29 cellular contexts compared by ENCODE assay signal in genomic region chr16:87343753-87344050, GRCh38.
DNase-seq lines count a peak whose midpoint lies in the region; ATAC-seq lines count a peak whose summit lies in the region.
"Had no signal": no experiment of that assay in that cellular context is flagged by ENCODE, and none has a peak within 500 bp of the region (broad histone marks: within the 10 kb centered on the region; RNA-seq: fewer than 3 reads in every experiment).

No MANE protein-coding gene starts in this region.

- H3K4me1 Mint-ChIP-seq in activated naive CD4-positive, alpha-beta T cell treated with anti-CD3 and anti-CD28 coated beads, Interleukin-2, amount 10 ng/mL, durations not matched to agents 7 days and 5 days = peaks cover 26% of the 10 kb centered on the region
- H3K4me1 Mint-ChIP-seq in central memory CD8-positive, alpha-beta T cell = peaks cover 17% of the 10 kb centered on the region

- H3K9me3 Mint-ChIP-seq in activated naive CD4-positive, alpha-beta T cell treated with anti-CD3 and anti-CD28 coated beads, Interleukin-2, amount 10 ng/mL, durations not matched to agents 7 days and 5 days = no peaks in the 10 kb centered on the region
- H3K9me3 Mint-ChIP-seq in central memory CD8-positive, alpha-beta T cell = no peaks in the 10 kb centered on the region
- H3K9me3 Mint-ChIP-seq: activated B cell treated with CpG ODN at 0.5 μM for 24 hours, neural crest cell had no signal

- H3K27ac Mint-ChIP-seq in activated naive CD4-positive, alpha-beta T cell treated with anti-CD3 and anti-CD28 coated beads, Interleukin-2, amount 10 ng/mL, durations not matched to agents 7 days and 5 days = peak overlapping the region; percentile 81
- peak overlapping the region; percentile 44 for H3K27ac Mint-ChIP-seq in central memory CD8-positive, alpha-beta T cell (ENCODE audit: low read depth)
- H3K27ac Mint-ChIP-seq: activated B cell treated with CpG ODN at 0.5 μM for 24 hours, CD14-positive monocyte had no signal

- peak overlapping the region; percentile 26 for H3K27ac ChIP-seq in KOPT-K1 (ENCODE audit: low read depth, low read length, poor library complexity, severe bottlenecking)
- H3K27ac ChIP-seq: colonic mucosa, GM23248, tibial artery had no signal

- H3K27me3 Mint-ChIP-seq in activated naive CD4-positive, alpha-beta T cell treated with anti-CD3 and anti-CD28 coated beads, Interleukin-2, amount 10 ng/mL, durations not matched to agents 7 days and 5 days = no peaks in the 10 kb centered on the region
- no peaks in the 10 kb centered on the region for H3K27me3 Mint-ChIP-seq in central memory CD8-positive, alpha-beta T cell
- H3K27me3 Mint-ChIP-seq: activated B cell treated with CpG ODN at 0.5 μM for 24 hours had no signal

- no peak for ATAC-seq in central memory CD8-positive, alpha-beta T cell (replicated peaks; ENCODE audit: extremely low read depth, poor library complexity, severe bottlenecking)
- ATAC-seq in HG03175 (IDR thresholded peaks at IDR 0.05; ENCODE audit: unreplicated experiment) = no peak
- ATAC-seq: K562 had no signal

- no peak overlapping the region for H3K4me3 Mint-ChIP-seq in activated naive CD4-positive, alpha-beta T cell treated with anti-CD3 and anti-CD28 coated beads, Interleukin-2, amount 10 ng/mL, durations not matched to agents 7 days and 5 days
- H3K4me3 Mint-ChIP-seq in central memory CD8-positive, alpha-beta T cell = no peak overlapping the region
- H3K4me3 Mint-ChIP-seq: activated B cell treated with CpG ODN at 0.5 μM for 24 hours, CD14-positive monocyte, neural crest cell had no signal

- CTCF ChIA-PET in activated naive CD4-positive, alpha-beta T cell treated with anti-CD3 and anti-CD28 coated beads, Interleukin-2, amount 10 ng/mL, durations not matched to agents 7 days and 5 days (lab: Charles Lee) = no interaction called here

- peaks cover 70% of the 10 kb centered on the region for H3K36me3 ChIP-seq in KOPT-K1 (ENCODE audit: insufficient read depth, low read length)

- H3K9me3 ChIP-seq in KOPT-K1 (ENCODE audit: insufficient read depth, low read length, poor library complexity, severe bottlenecking) = no peaks in the 10 kb centered on the region
- H3K9me3 ChIP-seq: colonic mucosa, sigmoid colon, SK-N-SH, stomach, tibial artery had no signal

- H3K36me3 Mint-ChIP-seq in activated naive CD4-positive, alpha-beta T cell treated with anti-CD3 and anti-CD28 coated beads, Interleukin-2, amount 10 ng/mL, durations not matched to agents 7 days and 5 days = peaks cover 33% of the 10 kb centered on the region
- peaks cover 41% of the 10 kb centered on the region for H3K36me3 Mint-ChIP-seq in central memory CD8-positive, alpha-beta T cell (ENCODE audit: insufficient read depth)

- no peak for DNase-seq in activated naive CD4-positive, alpha-beta T cell treated with anti-CD3 and anti-CD28 coated beads, Interleukin-2, amount 10 ng/mL, durations not matched to agents 7 days and 5 days
- DNase-seq in activated naive CD4-positive, alpha-beta T cell treated with anti-CD3 and anti-CD28 coated beads, Interleukin-2, amount 50 U/mL, for 16 hours = no peak
- DNase-seq in central memory CD8-positive, alpha-beta T cell (ENCODE audit: low spot score in 2 of 2) = no peak
- DNase-seq in retina = peak; percentile 22
- no peak for DNase-seq in DMS53 (lab: John Stamatoyannopoulos, UW)
- DNase-seq: activated B cell treated with CpG ODN at 0.5 μM for 24 hours; activated CD8-positive, alpha-beta memory T cell treated with anti-CD3 and anti-CD28 coated beads for 24 hours; activated effector memory CD4-positive, alpha-beta T cell treated with Interleukin-2 at 50 U/mL for 16 hours; amniotic stem cell; colonic mucosa; GM23248; islet precursor cell; NCI-H1436; NCI-H2107; NCI-H446; NCI-H82; posterior cingulate gyrus; RPMI8226; sigmoid colon; SK-N-SH; stimulated activated CD4-positive, alpha-beta T cell treated with anti-CD3 and anti-CD28 coated beads, Interleukin-15, amount 100 ng/mL, for 24 hours; stomach; T1000; tibial artery had no signal
